23 cellular contexts compared by ENCODE assay signal in genomic region chr3:140391041-140391440, GRCh38.
DNase-seq lines count a peak whose midpoint lies in the region; ATAC-seq and TF ChIP-seq lines count a peak whose summit lies in the region.
"Had no signal": no experiment of that assay in that cellular context is flagged by ENCODE, and none has a peak within 500 bp of the region (broad histone marks: within the 10 kb centered on the region; RNA-seq: fewer than 3 reads in every experiment).

No MANE protein-coding gene starts in this region.

- H3K36me3 ChIP-seq in endodermal cell (ENCODE audit: control insufficient read depth, insufficient read depth, low read length) (no peaks in the 10 kb centered on the region), neuronal stem cell (replicated peaks in 1 of 2; ENCODE audit: control insufficient read depth in 2 of 2, insufficient read depth in 2 of 2, low read length in 2 of 2) (no peaks in the 10 kb centered on the region)
- H3K36me3 ChIP-seq in CD8-positive, alpha-beta memory T cell (ENCODE audit: insufficient read depth, low read length) = no peaks in the 10 kb centered on the region
- H3K36me3 ChIP-seq: colonic mucosa, left lung had no signal

- WGBS in endodermal cell (ENCODE audit: insufficient coverage in 1 of 2, insufficient read length in 1 of 2), 2 experiments = 43 to 71% methylated on average over 1 to 3 of the region's 6 CpGs
- WGBS in neuronal stem cell (ENCODE audit: extremely low coverage in 2 of 2, insufficient read length in 2 of 2, insufficient replicate concordance in 1 of 2), 2 donors = no CpG with 5 or more reads among the region's 6 CpGs

- peaks cover 3% of the 10 kb centered on the region for H3K4me1 ChIP-seq in endodermal cell (ENCODE audit: control insufficient read depth, insufficient read depth, low read length)
- H3K4me1 ChIP-seq in neuronal stem cell (ENCODE audit: control insufficient read depth in 2 of 2, insufficient read depth in 1 of 2, low read depth in 1 of 2, low read length in 2 of 2) = no peaks in the 10 kb centered on the region
- no peaks in the 10 kb centered on the region for H3K4me1 ChIP-seq in CD8-positive, alpha-beta memory T cell (ENCODE audit: insufficient read depth, low read length)
- H3K4me1 ChIP-seq: breast epithelium, Caco-2, colonic mucosa, left lung had no signal

- no peaks in the 10 kb centered on the region for H3K9me3 ChIP-seq in endodermal cell (ENCODE audit: control insufficient read depth, low read length)
- no peaks in the 10 kb centered on the region for H3K9me3 ChIP-seq in neuronal stem cell (replicated peaks in 1 of 2; ENCODE audit: control insufficient read depth in 2 of 2, insufficient read depth in 1 of 2, low read depth in 1 of 2, low read length in 2 of 2)
- H3K9me3 ChIP-seq in CD8-positive, alpha-beta memory T cell (ENCODE audit: low read length) = no peaks in the 10 kb centered on the region
- H3K9me3 ChIP-seq: breast epithelium, Caco-2, colonic mucosa, left lung had no signal

- no peaks in the 10 kb centered on the region for H3K9me3 Mint-ChIP-seq in endodermal cell
- no peaks in the 10 kb centered on the region for H3K9me3 Mint-ChIP-seq in CD8-positive, alpha-beta memory T cell
- H3K9me3 Mint-ChIP-seq: activated CD4-positive, alpha-beta T cell treated with anti-CD3 and anti-CD28 coated beads, Interleukin-2, amount 10 ng/mL, durations not matched to agents 7 days and 5 days had no signal

- H2BK12ac ChIP-seq in neuronal stem cell (ENCODE audit: low read length) = no peak overlapping the region

- DNase-seq in DMS53 (lab: John Stamatoyannopoulos, UW) = peak; percentile 44
- DNase-seq in DMS53 treated with DMSO at 0.1 percent for 48 hours (lab: John Stamatoyannopoulos, UW; ENCODE audit: unreplicated experiment) = no peak
- DNase-seq in NCI-H345 (lab: John Stamatoyannopoulos, UW) = peak; percentile 29
- peak; percentile 42 for DNase-seq in endodermal cell
- DNase-seq in neuronal stem cell (ENCODE audit: low spot score) = no peak
- DNase-seq in CD8-positive, alpha-beta memory T cell = no peak
- DNase-seq: 8988T; activated CD4-positive, alpha-beta T cell treated with anti-CD3 and anti-CD28 coated beads, Interleukin-2, amount 10 ng/mL, durations not matched to agents 7 days and 5 days; activated effector memory CD4-positive, alpha-beta T cell treated with Interleukin-2 at 50 U/mL for 16 hours; AML-193; Caco-2; colonic mucosa; GDM1; glutamatergic neuron; GM23248; left lung; NCI-H1930; NCI-H526; OCI-M1; T-helper 2 cell had no signal

- H2BK15ac ChIP-seq in neuronal stem cell (ENCODE audit: low read length) = no peak overlapping the region

- CTCF ChIA-PET in CD8-positive, alpha-beta memory T cell (lab: Charles Lee) = no interaction called here

- peak overlapping the region; percentile 44 for H3K27ac Mint-ChIP-seq in endodermal cell
- no peak overlapping the region for H3K27ac Mint-ChIP-seq in CD8-positive, alpha-beta memory T cell
- H3K27ac Mint-ChIP-seq: activated CD4-positive, alpha-beta T cell treated with anti-CD3 and anti-CD28 coated beads, Interleukin-2, amount 10 ng/mL, durations not matched to agents 7 days and 5 days had no signal

- H4K91ac ChIP-seq in neuronal stem cell (ENCODE audit: low read depth, low read length, poor library complexity) = no peak overlapping the region

- ATAC-seq in HG02938 (IDR thresholded peaks at IDR 0.05; ENCODE audit: unreplicated experiment) = no peak
- ATAC-seq in HG02884 (IDR thresholded peaks at IDR 0.05; ENCODE audit: unreplicated experiment) = no peak
- ATAC-seq: left lung had no signal

- peaks cover 12% of the 10 kb centered on the region for H3K4me1 Mint-ChIP-seq in endodermal cell
- H3K4me1 Mint-ChIP-seq in CD8-positive, alpha-beta memory T cell = no peaks in the 10 kb centered on the region
- H3K4me1 Mint-ChIP-seq: activated CD4-positive, alpha-beta T cell treated with anti-CD3 and anti-CD28 coated beads, Interleukin-2, amount 10 ng/mL, durations not matched to agents 7 days and 5 days had no signal

- POLR2A ChIA-PET in CD8-positive, alpha-beta memory T cell (lab: Charles Lee) = no interaction called here

- no peak overlapping the region for H2BK120ac ChIP-seq in neuronal stem cell (ENCODE audit: low read depth, low read length)

- no peak overlapping the region for H3K23ac ChIP-seq in neuronal stem cell (ENCODE audit: low read depth, low read length, poor library complexity)

- H3K27ac ChIP-seq in endodermal cell (ENCODE audit: low read depth, low read length) (no peak overlapping the region), neuronal stem cell (replicated peaks; ENCODE audit: low read length) (no peak overlapping the region)
- no peak overlapping the region for H3K27ac ChIP-seq in CD8-positive, alpha-beta memory T cell (ENCODE audit: low read depth, low read length)
- H3K27ac ChIP-seq: breast epithelium, colonic mucosa, GM23248, left lung had no signal

- no peaks in the 10 kb centered on the region for H3K36me3 Mint-ChIP-seq in endodermal cell (ENCODE audit: low read depth)
- H3K36me3 Mint-ChIP-seq in CD8-positive, alpha-beta memory T cell = no peaks in the 10 kb centered on the region

- no peak overlapping the region for H2AFZ ChIP-seq in neuronal stem cell (ENCODE audit: low read length)
- H2AFZ ChIP-seq: GM23248 had no signal

- H3K4ac ChIP-seq in neuronal stem cell (ENCODE audit: low read length) = no peak overlapping the region

- no peak overlapping the region for H3K14ac ChIP-seq in neuronal stem cell (ENCODE audit: low read length)

- no peak overlapping the region for H2AK5ac ChIP-seq in neuronal stem cell (ENCODE audit: low read depth, low read length)

- H3K18ac ChIP-seq in neuronal stem cell (ENCODE audit: low read length) = peak overlapping the region; percentile 75

- no peak overlapping the region for H2BK5ac ChIP-seq in neuronal stem cell (ENCODE audit: low read length)

- H3K4me3 ChIP-seq in endodermal cell (ENCODE audit: low read length) = no peak overlapping the region
- no peak overlapping the region for H3K4me3 ChIP-seq in neuronal stem cell (ENCODE audit: low read length in 2 of 2)
- no peak overlapping the region for H3K4me3 ChIP-seq in CD8-positive, alpha-beta memory T cell (ENCODE audit: low read length)
- H3K4me3 ChIP-seq: breast epithelium, colonic mucosa, GM23248, left lung had no signal

- H3K27me3 Mint-ChIP-seq in endodermal cell (ENCODE audit: insufficient read depth) = no peaks in the 10 kb centered on the region
- H3K27me3 Mint-ChIP-seq in CD8-positive, alpha-beta memory T cell = peaks cover 0 to 6% of the 10 kb centered on the region in 2 donors

- H3K27me3 ChIP-seq in endodermal cell (ENCODE audit: control insufficient read depth, insufficient read depth, low read length, poor library complexity, severe bottlenecking) = no peaks in the 10 kb centered on the region
- H3K27me3 ChIP-seq in neuronal stem cell (ENCODE audit: control insufficient read depth in 3 of 3, insufficient read depth in 3 of 3, low read depth in 1 of 3, low read length in 3 of 3) = no peaks in the 10 kb centered on the region
- H3K27me3 ChIP-seq in CD8-positive, alpha-beta memory T cell (ENCODE audit: insufficient read depth, low read length, poor library complexity, severe bottlenecking) = no peaks in the 10 kb centered on the region
- H3K27me3 ChIP-seq: breast epithelium, colonic mucosa, left lung had no signal

- H3K9ac ChIP-seq in endodermal cell (ENCODE audit: extremely low read depth, low read length, poor library complexity, severe bottlenecking) (no peak overlapping the region), neuronal stem cell (ENCODE audit: low read depth, low read length, poor library complexity) (no peak overlapping the region)
- H3K9ac ChIP-seq: GM23248 had no signal

- no peak for TF ChIP-seq CTCF in endodermal cell (conservative IDR thresholded peaks at IDR 0.05)

- no peaks in the 10 kb centered on the region for H3K79me1 ChIP-seq in neuronal stem cell (ENCODE audit: low read depth, low read length)

- H3K4me3 Mint-ChIP-seq in endodermal cell = no peak overlapping the region
- H3K4me3 Mint-ChIP-seq in CD8-positive, alpha-beta memory T cell = no peak overlapping the region
- H3K4me3 Mint-ChIP-seq: activated CD4-positive, alpha-beta T cell treated with anti-CD3 and anti-CD28 coated beads, Interleukin-2, amount 10 ng/mL, durations not matched to agents 7 days and 5 days had no signal

- H4K8ac ChIP-seq in neuronal stem cell (ENCODE audit: low read depth, low read length) = no peak overlapping the region

- H3K4me2 ChIP-seq in neuronal stem cell (ENCODE audit: insufficient read depth, low read length, poor library complexity, severe bottlenecking) = no peak overlapping the region

Comparison
In these comparisons a context has a peak if more than half of its experiments do, and no peak if none do; other contexts are left out.
1. DNase-seq: peak in DMS53 (single experiment), NCI-H345 (single experiment) and endodermal cell (single experiment); none in DMS53 treated with DMSO at 0.1 percent for 48 hours (single experiment), neuronal stem cell (single experiment) and CD8-positive, alpha-beta memory T cell (0 of 5).